Comparison of ENCODE assay signal across 1 cellular context in genomic region chr10:43194266-43194665, GRCh38.
TF ChIP-seq lines count a peak whose summit lies in the region.

No MANE protein-coding gene starts in this region.

TF ChIP-seq in WTC11, 78 proteins besides CTCF, POLR2A, EP300 and RAD21 (continued from another document):
- TF ChIP-seq AFF4 (CRISPR knock-in tag; IDR thresholded peaks at IDR 0.05; ENCODE audit: borderline replicate concordance) (no peak), ZNF423 (CRISPR knock-in tag; IDR thresholded peaks at IDR 0.05) (no peak), HMGA2 (CRISPR knock-in tag; IDR thresholded peaks at IDR 0.05) (no peak), NFE2L1 (CRISPR knock-in tag; IDR thresholded peaks at IDR 0.05) (no peak), SP1 (CRISPR knock-in tag; conservative IDR thresholded peaks at IDR 0.05) (no peak), TEAD4 (CRISPR knock-in tag; IDR thresholded peaks at IDR 0.05) (no peak)
TF ChIP-seq in WTC11: peak in this region for 0.
